In genomic region chr19:51529301-51529700, GRCh38 we compare ENCODE assay signal across 28 cellular contexts. TPM values are rescaled to one million over a fixed set of nuclear protein-coding genes. Genes with fewer than 3 reads are reported as not detected.
"Had no signal": no experiment of that assay in that cellular context is flagged by ENCODE, and none has a peak within 500 bp of the region (broad histone marks: within the 10 kb centered on the region; RNA-seq: fewer than 3 reads in every experiment).

No MANE protein-coding gene starts in this region.

- H3K4me1 ChIP-seq: gastrocnemius medialis, lower lobe of right lung, psoas muscle, sigmoid colon, suprapubic skin, transverse colon, upper lobe of right lung, uterus had no signal

- H3K27ac ChIP-seq: epithelial cell of prostate, gastrocnemius medialis, lower lobe of right lung, ovary, psoas muscle, sigmoid colon, suprapubic skin, transverse colon, upper lobe of right lung, uterus had no signal

- H3K9me3 Mint-ChIP-seq: dendritic cell treated with granulocyte-macrophage colony-stimulating factor and Interleukin-4, amounts not matched to agents 40 ng/mL and 50 ng/mL, for 4 days; endodermal cell; natural killer cell; stimulated activated naive CD8-positive, alpha-beta T cell treated with anti-CD3 and anti-CD28 coated beads, Interleukin-15, amount 100 ng/mL, for 72 hours had no signal

- H3K4me1 Mint-ChIP-seq: endodermal cell had no signal

- ATAC-seq: esophagus mucosa; gastrocnemius medialis; left ventricle myocardium superior; natural killer cell; psoas muscle; right cardiac atrium; stimulated activated naive CD8-positive, alpha-beta T cell treated with anti-CD3 and anti-CD28 coated beads, Interleukin-15, amount 100 ng/mL, for 72 hours; upper lobe of right lung had no signal

- H3K9me3 ChIP-seq: gastrocnemius medialis, lower lobe of right lung, ovary, psoas muscle, sigmoid colon, suprapubic skin, transverse colon, upper lobe of right lung, uterus had no signal

- H3K4me3 Mint-ChIP-seq: dendritic cell treated with granulocyte-macrophage colony-stimulating factor and Interleukin-4, amounts not matched to agents 40 ng/mL and 50 ng/mL, for 4 days; endodermal cell; natural killer cell; stimulated activated naive CD8-positive, alpha-beta T cell treated with anti-CD3 and anti-CD28 coated beads, Interleukin-15, amount 100 ng/mL, for 72 hours had no signal

- H3K27me3 ChIP-seq: gastrocnemius medialis, ovary, uterus had no signal

- H3K36me3 Mint-ChIP-seq: natural killer cell had no signal

- DNase-seq: effector CD8-positive, alpha-beta T cell; endodermal cell; foreskin fibroblast; gastrocnemius medialis; head of caudate nucleus; left ventricle myocardium superior; lower lobe of right lung; natural killer cell; occipital lobe; ovary; posterior cingulate gyrus; psoas muscle; right cardiac atrium; sigmoid colon; stimulated activated CD4-positive, alpha-beta T cell treated with anti-CD3 and anti-CD28 coated beads, Interleukin-4, amount 100 ng/mL, for 4 hours; stimulated activated naive CD4-positive, alpha-beta T cell; stimulated activated naive CD8-positive, alpha-beta T cell treated with anti-CD3 and anti-CD28 coated beads, Interleukin-15, amount 100 ng/mL, for 72 hours; transverse colon; upper lobe of right lung; uterus had no signal

- H3K36me3 ChIP-seq: gastrocnemius medialis, lower lobe of right lung, ovary, sigmoid colon, suprapubic skin, transverse colon, upper lobe of right lung, uterus had no signal

- H3K27ac Mint-ChIP-seq: dendritic cell treated with granulocyte-macrophage colony-stimulating factor and Interleukin-4, amounts not matched to agents 40 ng/mL and 50 ng/mL, for 4 days; endodermal cell; natural killer cell; stimulated activated naive CD8-positive, alpha-beta T cell treated with anti-CD3 and anti-CD28 coated beads, Interleukin-15, amount 100 ng/mL, for 72 hours had no signal

- H3K4me3 ChIP-seq: gastrocnemius medialis, ovary, psoas muscle, sigmoid colon, suprapubic skin, transverse colon, upper lobe of right lung, uterus had no signal

RNA-seq across cellular contexts. Expression of gene SIGLEC6, which starts 2.2 kb away (rescaled TPM):
- total RNA-seq: glomerular endothelial cell, occipital lobe, renal cortical epithelial cell had no signal

RNA-seq across cellular contexts. Expression of gene SIGLEC12, which starts 27.7 kb away (rescaled TPM):
- total RNA-seq: endodermal cell, esophagus mucosa, gastrocnemius medialis, glomerular endothelial cell, left ventricle myocardium superior, mononuclear cell, occipital lobe, renal cortical epithelial cell, skeletal muscle tissue, suprapubic skin had no signal

RNA-seq across cellular contexts. Expression of gene CEACAM18, which starts 51.0 kb away (rescaled TPM):
- total RNA-seq: endodermal cell, esophagus mucosa, gastrocnemius medialis, glomerular endothelial cell, left ventricle myocardium superior, lower lobe of right lung, mononuclear cell, natural killer cell, occipital lobe, ovary, psoas muscle, renal cortical epithelial cell, right cardiac atrium, sigmoid colon, skeletal muscle tissue, suprapubic skin, transverse colon, upper lobe of right lung, uterus had no signal
